In the genomic region with DNA sequence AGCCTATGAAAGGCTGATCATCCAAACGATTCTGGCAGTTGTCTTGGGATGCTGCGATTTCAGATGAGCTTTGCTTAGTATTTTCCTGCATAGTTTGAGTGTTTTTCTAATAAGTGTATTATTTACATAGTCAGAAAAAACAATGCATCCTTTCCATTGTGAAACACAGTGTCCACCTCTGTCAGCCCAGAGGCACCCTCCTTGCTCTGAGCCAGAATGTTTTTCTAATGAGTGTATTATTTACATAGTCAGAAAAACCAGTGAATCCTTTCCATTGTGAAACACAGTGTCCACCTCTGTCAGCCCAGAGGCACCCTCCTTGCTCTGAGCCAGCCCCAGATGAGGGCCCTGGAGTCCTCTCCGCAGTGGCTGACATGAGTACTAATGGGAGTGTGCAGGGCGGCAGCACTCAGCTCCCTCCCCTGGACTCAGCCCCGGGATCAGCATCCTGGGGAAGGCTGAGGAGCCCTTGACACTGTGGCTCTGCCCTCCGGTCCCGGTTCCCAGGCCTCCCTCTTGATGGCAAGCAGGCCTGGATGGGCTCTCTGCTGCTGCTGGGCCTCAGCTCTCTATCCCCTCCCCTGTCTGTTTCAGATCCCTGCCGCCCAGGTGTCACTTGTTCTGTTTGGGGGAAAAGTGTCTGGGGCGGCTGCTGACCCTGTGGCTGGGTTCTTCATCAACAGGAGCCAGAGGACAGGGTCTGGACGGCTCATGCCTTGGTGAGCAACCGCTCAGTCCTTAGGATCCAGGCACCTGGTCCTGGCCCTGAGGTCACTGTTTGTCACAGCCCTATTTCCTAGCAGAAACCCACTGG, we compare ENCODE assay signal across 11 cellular contexts. TPM values are rescaled to one million over a fixed set of nuclear protein-coding genes. Genes with fewer than 3 reads are reported as not detected.
DNase-seq lines count a peak whose midpoint lies in the region; ATAC-seq, FAIRE-seq and TF ChIP-seq lines count a peak whose summit lies in the region.
"Had no signal": no experiment of that assay in that cellular context is flagged by ENCODE, and none has a peak within 500 bp of the region (broad histone marks: within the 10 kb centered on the region; RNA-seq: fewer than 3 reads in every experiment).

No MANE protein-coding gene starts in this region.

- H4K20me1 ChIP-seq in K562 (replicated peaks; ENCODE audit: control insufficient read depth, insufficient read depth, low read length): no peaks in the 10 kb centered on the region; the same call in 1 of the 2 replicates

- H3K9me3 ChIP-seq in K562 (replicated peaks; ENCODE audit: control insufficient read depth, insufficient read depth, low read depth, low read length): no peaks in the 10 kb centered on the region
- H3K9me3 ChIP-seq: gastrocnemius medialis had no signal

- peak; percentile 72 for DNase-seq in AG08396 (ENCODE audit: low spot score)
- peak; percentile 40 for DNase-seq in HS-27A (ENCODE audit: low read depth)
- peak in 1 of 4 experiments; percentile 49 for DNase-seq in K562 (ENCODE audit: extremely low read depth in 1 of 4, low spot score in 3 of 4)
- DNase-seq in islet precursor cell: peak; percentile 87
- DNase-seq in GM10266 (ENCODE audit: extremely low spot score): no peak
- no peak for DNase-seq in superior temporal gyrus (ENCODE audit: extremely low spot score)
- no peak for DNase-seq in coronary artery (ENCODE audit: low spot score)
- DNase-seq in hypothalamus (lab: John Stamatoyannopoulos, UW): no peak
- DNase-seq: activated naive CD4-positive, alpha-beta T cell treated with Interleukin-2 at 50 U/mL for 16 hours; DMS153; gastrocnemius medialis had no signal

- H3K79me2 ChIP-seq in K562 (ENCODE audit: control insufficient read depth, insufficient read depth, low read length): peaks cover 27% of the 10 kb centered on the region

- CTCF ChIA-PET in K562 (lab: Yijun Ruan, JAX; ENCODE audit: low intra/inter-chr PET ratio): no interaction called here

- H3K9me1 ChIP-seq in K562 (ENCODE audit: control insufficient read depth, insufficient read depth, low read length): no peaks in the 10 kb centered on the region

- no peak for TF ChIP-seq POLR2A in K562 (conservative IDR thresholded peaks at IDR 0.05)

- peak; percentile 9 for ATAC-seq in K562
- ATAC-seq: gastrocnemius medialis had no signal

- H3K36me3 ChIP-seq in K562 (ENCODE audit: control insufficient read depth, insufficient read depth, low read length): peaks cover 22% of the 10 kb centered on the region
- H3K36me3 ChIP-seq: gastrocnemius medialis had no signal

- no peak overlapping the region for H2AFZ ChIP-seq in K562 (ENCODE audit: low read depth, low read length)

- intact Hi-C loops in K562 (cut with micrococcal nuclease): loop anchor here (10.0 kb wide), 1 partner anchor 191 kb away; no protein-coding TSS in a partner anchor

- no peak for TF ChIP-seq CTCF in K562 (IDR thresholded peaks at IDR 0.05 in 2 of 3, conservative IDR thresholded peaks at IDR 0.05 in 1 of 3; ENCODE audit: insufficient read depth in 2 of 3, low read depth in 1 of 3, low read length in 3 of 3)
- TF ChIP-seq CTCF in GM10266 (IDR thresholded peaks at IDR 0.05; ENCODE audit: control insufficient read depth, insufficient read depth, low read depth, missing control alignments): no peak
- no peak for TF ChIP-seq CTCF in coronary artery (IDR thresholded peaks at IDR 0.05)

- H3K4me2 ChIP-seq in K562 (ENCODE audit: insufficient read depth, low read length): peak overlapping the region; percentile 4; the same call in 1 of the 2 replicates

- in situ Hi-C loops in K562 (cut with MboI): no loop called here

- H3K27me3 ChIP-seq in K562 (ENCODE audit: control insufficient read depth in 2 of 2, insufficient read depth in 2 of 2, low read length in 2 of 2): no peaks in the 10 kb centered on the region

- WGBS in K562 (ENCODE audit: insufficient coverage, low coverage, missing lambda C conversion rate): 57% methylated on average over 9 of the region's 11 CpGs

- no peak for TF ChIP-seq RAD21 in K562 (CRISPR knock-in tag; conservative IDR thresholded peaks at IDR 0.05 in 1 of 2, IDR thresholded peaks at IDR 0.05 in 1 of 2)

- H3K27ac ChIP-seq in K562 (ENCODE audit: extremely low read depth, low read depth, low read length): peak overlapping the region; percentile 27; the same call in 2 of the 3 replicates
- no peak overlapping the region for H3K27ac ChIP-seq in coronary artery
- H3K27ac ChIP-seq: gastrocnemius medialis had no signal

- TF ChIP-seq EP300 in K562 (IDR thresholded peaks at IDR 0.05; ENCODE audit: low read length): no peak

- BruUV-seq in K562 (replicated peaks; lab: Mats Ljungman, UMichigan): no TSS peak

- no peak overlapping the region for H3K4me3 ChIP-seq in K562
- H3K4me3 ChIP-seq in coronary artery: no peak overlapping the region
- H3K4me3 ChIP-seq: gastrocnemius medialis had no signal

- POLR2A ChIA-PET in K562 (lab: Yijun Ruan, JAX): interaction anchor here (0.7 to 1.0 kb wide), 3 partner anchors 12 to 187 kb away, joined by 3 to 4 read pairs (median 4); no protein-coding TSS in a partner anchor

- no peak for FAIRE-seq in K562 (lab: Jason Lieb, UNC)

- peaks cover 30 to 43% of the 10 kb centered on the region in 2 experiments for H3K4me1 ChIP-seq in K562 (replicated peaks in 1 of 2; ENCODE audit: control insufficient read depth in 2 of 2, insufficient read depth in 2 of 2, low read length in 2 of 2)
- H3K4me1 ChIP-seq: gastrocnemius medialis had no signal

- H3K9ac ChIP-seq in K562 (ENCODE audit: insufficient read depth in 1 of 2, low read depth in 2 of 2, low read length in 2 of 2): peak overlapping the region in 1 of 2 experiments; percentile 82; a peak in 3 of 4 replicates

TF ChIP-seq in K562, 482 proteins besides CTCF, POLR2A, EP300 and RAD21 (continues in another document):
- TF ChIP-seq ZNF668 (CRISPR knock-in tag; IDR thresholded peaks at IDR 0.05): no peak

RNA-seq across cellular contexts. Expression of a gene that starts 5.9 kb away (rescaled TPM):
- 9.6 and 15.1 TPM in 2 replicates for total RNA-seq in K562 (2011; cell fraction: chromatin; rRNA removed; ENCODE audit: low replicate concordance)
- 9.7 and 11.7 TPM in 2 replicates for total RNA-seq in K562 (2011; cell fraction: nucleolus; rRNA removed)
- total RNA-seq in K562 (2011; cell fraction: nucleoplasm; rRNA removed): 8.9 and 13.0 TPM in 2 replicates
- total RNA-seq in K562 (2014; rRNA removed) (5.5 and 9.1 TPM in 2 replicates), K562 (2014; rRNA removed; fragmentation: Illumina TruSeq; extraction: Trizol) (5.2 and 6.8 TPM in 2 replicates), K562 (2015; rRNA removed; fragmentation: Illumina TruSeq; extraction: Trizol) (7.2 and 8.0 TPM in 2 replicates), K562 (2021) (10.4 and 10.9 TPM in 2 replicates)
- polyA plus RNA-seq in K562 (2011; rRNA removed) (6.8 and 8.0 TPM in 2 replicates), K562 (2014; fragmentation: Illumina TruSeq; extraction: Trizol) (10.5 and 10.7 TPM in 2 replicates), K562 (2014; fragmentation: Nextera tagmentation; extraction: Ambion mirVana) (1 to 10 TPM; 2.6 to 3.6 TPM), K562 (2014; rRNA removed) (8.4 and 9.9 TPM in 2 replicates)
- 4.5 and 9.0 TPM in 2 replicates for polyA plus RNA-seq in K562 (2011; cell fraction: cytosol; rRNA removed)
- polyA plus RNA-seq in K562 (2011; cell fraction: nucleus; rRNA removed): 10.2 and 25.4 TPM in 2 replicates
- 9.0 and 11.1 TPM in 2 replicates for polyA plus RNA-seq in K562 (2012)
- polyA minus RNA-seq in K562 (2011; rRNA and poly(A)+ RNA removed): 2.2 and 3.3 TPM in 2 replicates
- polyA minus RNA-seq in K562 (2011; cell fraction: cytosol; rRNA and poly(A)+ RNA removed): 3.4 and 4.2 TPM in 2 replicates
- 4.2 and 8.2 TPM in 2 replicates for polyA minus RNA-seq in K562 (2011; cell fraction: nucleus; rRNA and poly(A)+ RNA removed)
- total RNA-seq: gastrocnemius medialis had no signal

RNA-seq across cellular contexts. Expression of a gene that starts 31.4 kb away (rescaled TPM):
- 40.6 and 41.2 TPM in 2 replicates for total RNA-seq in K562 (2011; cell fraction: chromatin; rRNA removed; ENCODE audit: low replicate concordance)
- 18.8 and 21.0 TPM in 2 replicates for total RNA-seq in K562 (2011; cell fraction: nucleolus; rRNA removed)
- 22.8 and 23.7 TPM in 2 replicates for total RNA-seq in K562 (2011; cell fraction: nucleoplasm; rRNA removed)
- 10.1 and 13.2 TPM in 2 replicates for total RNA-seq in K562 (2014; rRNA removed)
- total RNA-seq in K562 (2014; rRNA removed; fragmentation: Illumina TruSeq; extraction: Trizol): 21.8 and 23.0 TPM in 2 replicates
- 20.0 and 20.8 TPM in 2 replicates for total RNA-seq in K562 (2015; rRNA removed; fragmentation: Illumina TruSeq; extraction: Trizol)
- 30.4 and 31.0 TPM in 2 replicates for total RNA-seq in K562 (2021)
- 36.2 and 41.4 TPM in 2 replicates for polyA plus RNA-seq in K562 (2011; rRNA removed)
- polyA plus RNA-seq in K562 (2011; cell fraction: cytosol; rRNA removed): 18.2 and 21.5 TPM in 2 replicates
- polyA plus RNA-seq in K562 (2011; cell fraction: nucleus; rRNA removed): 35.7 and 40.6 TPM in 2 replicates
- 8.0 and 12.1 TPM in 2 replicates for polyA plus RNA-seq in K562 (2012)
- polyA plus RNA-seq in K562 (2014; fragmentation: Illumina TruSeq; extraction: Trizol): 18.9 and 24.9 TPM in 2 replicates
- polyA plus RNA-seq in K562 (2014; fragmentation: Nextera tagmentation; extraction: Ambion mirVana): 10 to 100 TPM; 11.9 to 25.1 TPM
- polyA plus RNA-seq in K562 (2014; rRNA removed): 14.2 and 16.2 TPM in 2 replicates
- polyA minus RNA-seq in K562 (2011; rRNA and poly(A)+ RNA removed): 51.8 and 69.9 TPM in 2 replicates
- 7.6 and 12.2 TPM in 2 replicates for polyA minus RNA-seq in K562 (2011; cell fraction: cytosol; rRNA and poly(A)+ RNA removed)
- polyA minus RNA-seq in K562 (2011; cell fraction: nucleus; rRNA and poly(A)+ RNA removed): 10.0 and 11.9 TPM in 2 replicates

RNA-seq across cellular contexts. Expression of a gene that starts 33.8 kb away (rescaled TPM):
- 4.5 and 7.5 TPM in 2 replicates for total RNA-seq in K562 (2011; cell fraction: chromatin; rRNA removed; ENCODE audit: low replicate concordance)
- 2.4 and 2.7 TPM in 2 replicates for total RNA-seq in K562 (2011; cell fraction: nucleolus; rRNA removed)
- total RNA-seq in K562 (2011; cell fraction: nucleoplasm; rRNA removed): 3.9 and 7.7 TPM in 2 replicates
- total RNA-seq in K562 (2014; rRNA removed): 1.6 and 2.0 TPM in 2 replicates
- total RNA-seq in K562 (2014; rRNA removed; fragmentation: Illumina TruSeq; extraction: Trizol): 2.4 and 2.8 TPM in 2 replicates
- total RNA-seq in K562 (2015; rRNA removed; fragmentation: Illumina TruSeq; extraction: Trizol): 1.3 and 1.6 TPM in 2 replicates
- total RNA-seq in K562 (2021): 1.6 and 2.4 TPM in 2 replicates
- 9.4 and 14.1 TPM in 2 replicates for polyA plus RNA-seq in K562 (2011; rRNA removed)
- 10.5 and 10.6 TPM in 2 replicates for polyA plus RNA-seq in K562 (2011; cell fraction: cytosol; rRNA removed)
- polyA plus RNA-seq in K562 (2011; cell fraction: nucleus; rRNA removed): 10.7 and 14.9 TPM in 2 replicates
- 2.8 and 3.7 TPM in 2 replicates for polyA plus RNA-seq in K562 (2012)
- 2.8 and 2.9 TPM in 2 replicates for polyA plus RNA-seq in K562 (2014; fragmentation: Illumina TruSeq; extraction: Trizol)
- polyA plus RNA-seq in K562 (2014; fragmentation: Nextera tagmentation; extraction: Ambion mirVana): 1 to 10 TPM in 1 of 2 experiments, under 1 TPM in 1; 0.58 to 1.2 TPM
- 2.3 and 3.7 TPM in 2 replicates for polyA plus RNA-seq in K562 (2014; rRNA removed)
- 4.1 and 7.1 TPM in 2 replicates for polyA minus RNA-seq in K562 (2011; rRNA and poly(A)+ RNA removed)
- 2.2 TPM in 1 of 2 replicates, not detected in the other for polyA minus RNA-seq in K562 (2011; cell fraction: cytosol; rRNA and poly(A)+ RNA removed)
- 0.81 and 1.9 TPM in 2 replicates for polyA minus RNA-seq in K562 (2011; cell fraction: nucleus; rRNA and poly(A)+ RNA removed)

Comparison
In these comparisons a context has a peak if more than half of its experiments do, and no peak if none do; other contexts are left out.
1. DNase-seq: peak in AG08396 (single experiment), HS-27A (single experiment) and islet precursor cell (single experiment); none in GM10266 (single experiment), superior temporal gyrus (single experiment), coronary artery (single experiment) and hypothalamus (0 of 51).